Comparison of ENCODE assay signal across 33 cellular contexts in the genomic region with DNA sequence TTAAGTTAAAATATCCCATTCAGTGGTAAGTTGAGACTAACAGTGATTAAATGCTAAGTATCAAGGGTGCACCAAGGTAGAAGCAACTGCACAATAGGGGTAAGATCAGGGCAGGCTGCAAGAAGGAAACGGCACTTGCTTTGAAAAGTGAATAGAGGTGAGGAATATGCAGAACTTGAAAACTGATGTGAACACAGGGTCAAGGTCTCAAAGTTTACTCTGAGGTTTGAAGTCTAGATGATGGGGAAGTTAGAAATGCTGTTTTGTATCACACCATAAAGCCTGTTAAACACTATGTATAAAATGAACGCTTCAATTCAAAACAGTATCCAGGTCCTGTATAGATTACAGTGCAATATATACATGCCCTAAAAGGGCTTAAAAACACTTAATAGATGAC. TPM values are rescaled to one million over a fixed set of nuclear protein-coding genes. Genes with fewer than 3 reads are reported as not detected.
"Had no signal": no experiment of that assay in that cellular context is flagged by ENCODE, and none has a peak within 500 bp of the region (broad histone marks: within the 10 kb centered on the region; RNA-seq: fewer than 3 reads in every experiment).

No MANE protein-coding gene starts in this region.

- H3K4me2 ChIP-seq: PC-9 had no signal

- DNase-seq: Karpas-422, MM.1S, MV-4-11, NCI-H1092, NCI-H1105, NCI-H1417 treated with DMSO at 0.1 percent for 48 hours, NCI-H1436 treated with DMSO at 0.1 percent for 48 hours, NCI-H1694 treated with DMSO at 0.1 percent for 48 hours, NCI-H187 treated with DMSO at 0.1 percent for 48 hours, NCI-H2029, NCI-H2081, NCI-H2171 treated with DMSO at 0.1 percent for 48 hours, NCI-H2227 treated with DMSO at 0.1 percent for 48 hours, NCI-H345, NCI-H446 treated with DMSO at 0.1 percent for 48 hours, NCI-H510A, NCI-H524, NCI-H526, NCI-H69, NCI-H748 treated with DMSO at 0.1 percent for 48 hours, PC-9, SHP77, SIG-M5, SJCRH30, T-cell had no signal

- H3K4me1 Mint-ChIP-seq: T-cell had no signal

- FAIRE-seq: RCC 7860 had no signal

- H3K9me3 Mint-ChIP-seq: T-cell had no signal

- H3K36me3 Mint-ChIP-seq: T-cell had no signal

- H3K27me3 Mint-ChIP-seq: T-cell had no signal

- H3K27ac ChIP-seq: PC-9, RWPE1, SJCRH30, SK-N-MC had no signal

- H3K4me3 Mint-ChIP-seq: T-cell had no signal

- H3K27me3 ChIP-seq: SJCRH30 had no signal

- H3K36me3 ChIP-seq: SJCRH30 had no signal

- ATAC-seq: Panc1, Right ventricle myocardium inferior, SK-N-SH treated with all-trans-retinoic acid at 6 μM for 48 hours, T-cell had no signal

- H3K4me3 ChIP-seq: PC-9, SJCRH30, SK-N-MC had no signal

- H3K4me1 ChIP-seq: SJCRH30 had no signal

- H3K9me3 ChIP-seq: SJCRH30 had no signal

- H3K27ac Mint-ChIP-seq: T-cell had no signal

RNA-seq across cellular contexts. Expression of a gene that starts 50.8 kb away (rescaled TPM):
- total RNA-seq: OCI-LY7, RPMI7951, SJCRH30, T-cell had no signal
